ENCODE assay signal across 1 cellular context in the genomic region with DNA sequence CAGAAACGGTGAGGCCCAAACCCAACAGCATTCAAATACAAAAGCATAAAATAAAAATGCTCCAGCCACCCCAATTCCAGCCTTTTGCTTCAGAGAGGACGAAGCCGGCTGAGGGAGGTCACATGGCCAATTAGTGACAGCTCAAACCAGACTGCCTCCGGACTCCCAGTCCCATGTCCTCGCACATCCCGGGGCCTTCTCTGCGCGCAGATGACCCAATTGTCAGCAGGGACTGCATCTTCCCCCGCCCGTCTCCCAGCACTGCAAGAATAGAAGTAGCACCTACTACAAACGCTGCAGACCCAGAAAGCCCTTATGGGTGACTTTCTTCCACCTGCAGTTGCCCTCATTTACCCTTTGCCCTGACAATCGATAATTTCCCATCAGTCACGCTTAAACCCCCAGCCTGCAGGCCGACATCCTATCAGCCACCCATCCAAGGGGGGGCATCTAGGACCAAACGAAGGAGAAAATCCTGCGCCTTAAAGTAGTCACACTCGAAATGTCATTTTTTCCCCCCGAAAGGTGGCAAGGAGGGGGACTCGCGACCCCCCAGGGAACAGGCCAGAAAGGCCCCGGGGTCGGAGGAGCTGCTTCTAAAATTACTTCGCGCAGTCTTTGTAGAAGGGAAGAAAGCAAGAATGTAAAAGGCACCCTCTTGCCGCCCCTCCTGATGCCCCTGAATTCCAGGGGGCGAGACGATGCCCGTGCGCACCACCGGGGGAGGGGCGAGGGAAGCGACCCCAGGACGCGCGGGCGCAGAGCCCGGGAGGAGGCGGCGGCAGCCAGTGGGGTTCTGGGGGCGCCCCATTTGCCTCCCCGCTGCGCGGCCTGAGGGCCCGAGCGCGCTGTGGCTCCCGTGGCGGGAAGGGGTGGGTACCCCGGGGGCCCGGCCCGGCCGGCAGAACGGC.
A peak's percentile ranks its signal among the peaks of the same experiment; 100 is the strongest.
TF ChIP-seq lines count a peak whose summit lies in the region.

No MANE protein-coding gene starts in this region.

TF ChIP-seq in HepG2, 621 proteins besides CTCF, POLR2A, EP300 and RAD21 (continued from another document and continues in another):
- no peak for TF ChIP-seq PRPF4 (IDR thresholded peaks at IDR 0.05; ENCODE audit: low read depth, low read length, poor library complexity, severe bottlenecking)
- peak; percentile 68 to 70; a peak in 3 of 4 replicates for TF ChIP-seq NR2F1 (CRISPR knock-in tag; IDR thresholded peaks at IDR 0.05)
- TF ChIP-seq, protein P1, sequence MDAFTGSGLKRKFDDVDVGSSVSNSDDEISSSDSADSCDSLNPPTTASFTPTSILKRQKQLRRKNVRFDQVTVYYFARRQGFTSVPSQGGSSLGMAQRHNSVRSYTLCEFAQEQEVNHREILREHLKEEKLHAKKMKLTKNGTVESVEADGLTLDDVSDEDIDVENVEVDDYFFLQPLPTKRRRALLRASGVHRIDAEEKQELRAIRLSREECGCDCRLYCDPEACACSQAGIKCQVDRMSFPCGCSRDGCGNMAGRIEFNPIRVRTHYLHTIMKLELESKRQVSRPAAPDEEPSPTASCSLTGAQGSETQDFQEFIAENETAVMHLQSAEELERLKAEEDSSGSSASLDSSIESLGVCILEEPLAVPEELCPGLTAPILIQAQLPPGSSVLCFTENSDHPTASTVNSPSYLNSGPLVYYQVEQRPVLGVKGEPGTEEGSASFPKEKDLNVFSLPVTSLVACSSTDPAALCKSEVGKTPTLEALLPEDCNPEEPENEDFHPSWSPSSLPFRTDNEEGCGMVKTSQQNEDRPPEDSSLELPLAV (CRISPR knock-in tag; conservative IDR thresholded peaks at IDR 0.05; ENCODE audit: low read depth): no peak
- TF ChIP-seq, protein P2, sequence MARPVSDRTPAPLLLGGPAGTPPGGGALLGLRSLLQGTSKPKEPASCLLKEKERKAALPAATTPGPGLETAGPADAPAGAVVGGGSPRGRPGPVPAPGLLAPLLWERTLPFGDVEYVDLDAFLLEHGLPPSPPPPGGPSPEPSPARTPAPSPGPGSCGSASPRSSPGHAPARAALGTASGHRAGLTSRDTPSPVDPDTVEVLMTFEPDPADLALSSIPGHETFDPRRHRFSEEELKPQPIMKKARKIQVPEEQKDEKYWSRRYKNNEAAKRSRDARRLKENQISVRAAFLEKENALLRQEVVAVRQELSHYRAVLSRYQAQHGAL (CRISPR knock-in tag; IDR thresholded peaks at IDR 0.05; ENCODE audit: not compliant biosample characterization): no peak
- TF ChIP-seq, protein P3, sequence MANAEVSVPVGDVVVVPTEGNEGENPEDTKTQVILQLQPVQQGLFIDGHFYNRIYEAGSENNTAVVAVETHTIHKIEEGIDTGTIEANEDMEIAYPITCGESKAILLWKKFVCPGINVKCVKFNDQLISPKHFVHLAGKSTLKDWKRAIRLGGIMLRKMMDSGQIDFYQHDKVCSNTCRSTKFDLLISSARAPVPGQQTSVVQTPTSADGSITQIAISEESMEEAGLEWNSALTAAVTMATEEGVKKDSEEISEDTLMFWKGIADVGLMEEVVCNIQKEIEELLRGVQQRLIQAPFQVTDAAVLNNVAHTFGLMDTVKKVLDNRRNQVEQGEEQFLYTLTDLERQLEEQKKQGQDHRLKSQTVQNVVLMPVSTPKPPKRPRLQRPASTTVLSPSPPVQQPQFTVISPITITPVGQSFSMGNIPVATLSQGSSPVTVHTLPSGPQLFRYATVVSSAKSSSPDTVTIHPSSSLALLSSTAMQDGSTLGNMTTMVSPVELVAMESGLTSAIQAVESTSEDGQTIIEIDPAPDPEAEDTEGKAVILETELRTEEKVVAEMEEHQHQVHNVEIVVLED (CRISPR knock-in tag; IDR thresholded peaks at IDR 0.05; ENCODE audit: borderline replicate concordance): no peak; the same call in 1 of the 2 replicates
- no peak for TF ChIP-seq PHF5A (CRISPR knock-in tag; IDR thresholded peaks at IDR 0.05; ENCODE audit: low read depth, unreplicated experiment)
- TF ChIP-seq, protein P4, sequence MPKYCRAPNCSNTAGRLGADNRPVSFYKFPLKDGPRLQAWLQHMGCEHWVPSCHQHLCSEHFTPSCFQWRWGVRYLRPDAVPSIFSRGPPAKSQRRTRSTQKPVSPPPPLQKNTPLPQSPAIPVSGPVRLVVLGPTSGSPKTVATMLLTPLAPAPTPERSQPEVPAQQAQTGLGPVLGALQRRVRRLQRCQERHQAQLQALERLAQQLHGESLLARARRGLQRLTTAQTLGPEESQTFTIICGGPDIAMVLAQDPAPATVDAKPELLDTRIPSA (CRISPR knock-in tag; IDR thresholded peaks at IDR 0.05; ENCODE audit: borderline replicate concordance): no peak
- peak; percentile 97 for TF ChIP-seq RXRB (CRISPR knock-in tag; IDR thresholded peaks at IDR 0.05; ENCODE audit: borderline replicate concordance)
- no peak for TF ChIP-seq PRMT3 (CRISPR knock-in tag; IDR thresholded peaks at IDR 0.05; ENCODE audit: borderline replicate concordance, low read depth)
- TF ChIP-seq IKZF1 (IDR thresholded peaks at IDR 0.05): no peak
- TF ChIP-seq ZNF234 (CRISPR knock-in tag; conservative IDR thresholded peaks at IDR 0.05): 0 out of 2 replicates have a peak, but pooled peaks have one; percentile 53
- TF ChIP-seq, protein P5, sequence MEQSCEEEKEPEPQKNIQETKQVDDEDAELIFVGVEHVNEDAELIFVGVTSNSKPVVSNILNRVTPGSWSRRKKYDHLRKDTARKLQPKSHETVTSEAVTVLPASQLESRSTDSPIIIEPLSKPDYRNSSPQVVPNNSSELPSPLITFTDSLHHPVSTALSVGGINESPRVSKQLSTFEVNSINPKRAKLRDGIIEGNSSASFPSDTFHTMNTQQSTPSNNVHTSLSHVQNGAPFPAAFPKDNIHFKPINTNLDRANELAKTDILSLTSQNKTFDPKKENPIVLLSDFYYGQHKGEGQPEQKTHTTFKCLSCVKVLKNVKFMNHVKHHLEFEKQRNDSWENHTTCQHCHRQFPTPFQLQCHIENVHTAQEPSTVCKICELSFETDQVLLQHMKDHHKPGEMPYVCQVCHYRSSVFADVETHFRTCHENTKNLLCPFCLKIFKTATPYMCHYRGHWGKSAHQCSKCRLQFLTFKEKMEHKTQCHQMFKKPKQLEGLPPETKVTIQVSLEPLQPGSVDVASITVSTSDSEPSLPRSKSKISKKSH (CRISPR knock-in tag; IDR thresholded peaks at IDR 0.05; ENCODE audit: borderline replicate concordance): 0 out of 2 replicates have a peak, but pooled peaks have one; percentile 50
- no peak for TF ChIP-seq NFYB (CRISPR knock-in tag; IDR thresholded peaks at IDR 0.05)
- TF ChIP-seq, protein P6, sequence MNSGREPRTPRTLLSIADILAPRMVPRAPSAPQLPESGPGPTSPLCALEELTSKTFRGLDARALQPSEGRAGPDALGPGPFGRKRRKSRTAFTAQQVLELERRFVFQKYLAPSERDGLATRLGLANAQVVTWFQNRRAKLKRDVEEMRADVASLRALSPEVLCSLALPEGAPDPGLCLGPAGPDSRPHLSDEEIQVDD (CRISPR knock-in tag; IDR thresholded peaks at IDR 0.05; ENCODE audit: borderline replicate concordance): no peak
- TF ChIP-seq ZFP1 (CRISPR knock-in tag; IDR thresholded peaks at IDR 0.05): no peak
- no peak for TF ChIP-seq ZNF180 (CRISPR knock-in tag; IDR thresholded peaks at IDR 0.05; ENCODE audit: borderline replicate concordance, low read depth)
- no peak for TF ChIP-seq MAFF (IDR thresholded peaks at IDR 0.05; ENCODE audit: low read depth, low read length)
- TF ChIP-seq KLF11 (CRISPR knock-in tag; IDR thresholded peaks at IDR 0.05): 0 out of 2 replicates have a peak, but pooled peaks have one; percentile 37
- TF ChIP-seq, protein P7, sequence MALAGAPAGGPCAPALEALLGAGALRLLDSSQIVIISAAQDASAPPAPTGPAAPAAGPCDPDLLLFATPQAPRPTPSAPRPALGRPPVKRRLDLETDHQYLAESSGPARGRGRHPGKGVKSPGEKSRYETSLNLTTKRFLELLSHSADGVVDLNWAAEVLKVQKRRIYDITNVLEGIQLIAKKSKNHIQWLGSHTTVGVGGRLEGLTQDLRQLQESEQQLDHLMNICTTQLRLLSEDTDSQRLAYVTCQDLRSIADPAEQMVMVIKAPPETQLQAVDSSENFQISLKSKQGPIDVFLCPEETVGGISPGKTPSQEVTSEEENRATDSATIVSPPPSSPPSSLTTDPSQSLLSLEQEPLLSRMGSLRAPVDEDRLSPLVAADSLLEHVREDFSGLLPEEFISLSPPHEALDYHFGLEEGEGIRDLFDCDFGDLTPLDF (CRISPR knock-in tag; IDR thresholded peaks at IDR 0.05): peak; percentile 35; the same call in 1 of the 2 replicates
- TF ChIP-seq ZKSCAN5 (CRISPR knock-in tag; IDR thresholded peaks at IDR 0.05): no peak
- TF ChIP-seq SP4 (CRISPR knock-in tag; IDR thresholded peaks at IDR 0.05): 0 out of 2 replicates have a peak, but pooled peaks have one; percentile 60
- no peak for TF ChIP-seq KAT7 (CRISPR knock-in tag; IDR thresholded peaks at IDR 0.05; ENCODE audit: borderline replicate concordance)
- TF ChIP-seq TCF7L2 (IDR thresholded peaks at IDR 0.05; ENCODE audit: low read depth, low read length): no peak
- TF ChIP-seq ZNF761 (CRISPR knock-in tag; conservative IDR thresholded peaks at IDR 0.05): no peak
- 0 out of 2 replicates have a peak, but pooled peaks have one; percentile 9 for TF ChIP-seq ZSCAN30 (CRISPR knock-in tag; IDR thresholded peaks at IDR 0.05)
- TF ChIP-seq, protein P8, sequence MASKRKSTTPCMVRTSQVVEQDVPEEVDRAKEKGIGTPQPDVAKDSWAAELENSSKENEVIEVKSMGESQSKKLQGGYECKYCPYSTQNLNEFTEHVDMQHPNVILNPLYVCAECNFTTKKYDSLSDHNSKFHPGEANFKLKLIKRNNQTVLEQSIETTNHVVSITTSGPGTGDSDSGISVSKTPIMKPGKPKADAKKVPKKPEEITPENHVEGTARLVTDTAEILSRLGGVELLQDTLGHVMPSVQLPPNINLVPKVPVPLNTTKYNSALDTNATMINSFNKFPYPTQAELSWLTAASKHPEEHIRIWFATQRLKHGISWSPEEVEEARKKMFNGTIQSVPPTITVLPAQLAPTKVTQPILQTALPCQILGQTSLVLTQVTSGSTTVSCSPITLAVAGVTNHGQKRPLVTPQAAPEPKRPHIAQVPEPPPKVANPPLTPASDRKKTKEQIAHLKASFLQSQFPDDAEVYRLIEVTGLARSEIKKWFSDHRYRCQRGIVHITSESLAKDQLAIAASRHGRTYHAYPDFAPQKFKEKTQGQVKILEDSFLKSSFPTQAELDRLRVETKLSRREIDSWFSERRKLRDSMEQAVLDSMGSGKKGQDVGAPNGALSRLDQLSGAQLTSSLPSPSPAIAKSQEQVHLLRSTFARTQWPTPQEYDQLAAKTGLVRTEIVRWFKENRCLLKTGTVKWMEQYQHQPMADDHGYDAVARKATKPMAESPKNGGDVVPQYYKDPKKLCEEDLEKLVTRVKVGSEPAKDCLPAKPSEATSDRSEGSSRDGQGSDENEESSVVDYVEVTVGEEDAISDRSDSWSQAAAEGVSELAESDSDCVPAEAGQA (IDR thresholded peaks at IDR 0.05; ENCODE audit: low read depth): 0 out of 2 replicates have a peak, but pooled peaks have one; percentile 13
- TF ChIP-seq, protein P8 (CRISPR knock-in tag; IDR thresholded peaks at IDR 0.05; ENCODE audit: borderline replicate concordance): no peak
- TF ChIP-seq, protein P9, sequence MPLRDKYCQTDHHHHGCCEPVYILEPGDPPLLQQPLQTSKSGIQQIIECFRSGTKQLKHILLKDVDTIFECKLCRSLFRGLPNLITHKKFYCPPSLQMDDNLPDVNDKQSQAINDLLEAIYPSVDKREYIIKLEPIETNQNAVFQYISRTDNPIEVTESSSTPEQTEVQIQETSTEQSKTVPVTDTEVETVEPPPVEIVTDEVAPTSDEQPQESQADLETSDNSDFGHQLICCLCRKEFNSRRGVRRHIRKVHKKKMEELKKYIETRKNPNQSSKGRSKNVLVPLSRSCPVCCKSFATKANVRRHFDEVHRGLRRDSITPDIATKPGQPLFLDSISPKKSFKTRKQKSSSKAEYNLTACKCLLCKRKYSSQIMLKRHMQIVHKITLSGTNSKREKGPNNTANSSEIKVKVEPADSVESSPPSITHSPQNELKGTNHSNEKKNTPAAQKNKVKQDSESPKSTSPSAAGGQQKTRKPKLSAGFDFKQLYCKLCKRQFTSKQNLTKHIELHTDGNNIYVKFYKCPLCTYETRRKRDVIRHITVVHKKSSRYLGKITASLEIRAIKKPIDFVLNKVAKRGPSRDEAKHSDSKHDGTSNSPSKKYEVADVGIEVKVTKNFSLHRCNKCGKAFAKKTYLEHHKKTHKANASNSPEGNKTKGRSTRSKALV (CRISPR knock-in tag; IDR thresholded peaks at IDR 0.05): peak; percentile 73; the same call in 1 of the 2 replicates
- 0 out of 2 replicates have a peak, but pooled peaks have one; percentile 54 for TF ChIP-seq CENPT (CRISPR knock-in tag; IDR thresholded peaks at IDR 0.05; ENCODE audit: low read depth)
- TF ChIP-seq SMYD3 (CRISPR knock-in tag; IDR thresholded peaks at IDR 0.05): 0 out of 2 replicates have a peak, but pooled peaks have one; percentile 24
- TF ChIP-seq, protein P10, sequence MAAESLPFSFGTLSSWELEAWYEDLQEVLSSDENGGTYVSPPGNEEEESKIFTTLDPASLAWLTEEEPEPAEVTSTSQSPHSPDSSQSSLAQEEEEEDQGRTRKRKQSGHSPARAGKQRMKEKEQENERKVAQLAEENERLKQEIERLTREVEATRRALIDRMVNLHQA (CRISPR knock-in tag; IDR thresholded peaks at IDR 0.05): 0 out of 2 replicates have a peak, but pooled peaks have one; percentile 63
